In genomic region chr10:35304649-35305048, GRCh38 we compare ENCODE assay signal across 1 cellular context.
A peak's percentile ranks its signal among the peaks of the same experiment; 100 is the strongest.
TF ChIP-seq lines count a peak whose summit lies in the region.

No MANE protein-coding gene starts in this region.

TF ChIP-seq in HepG2, 621 proteins besides CTCF, POLR2A, EP300 and RAD21:
- TF ChIP-seq, protein P1, sequence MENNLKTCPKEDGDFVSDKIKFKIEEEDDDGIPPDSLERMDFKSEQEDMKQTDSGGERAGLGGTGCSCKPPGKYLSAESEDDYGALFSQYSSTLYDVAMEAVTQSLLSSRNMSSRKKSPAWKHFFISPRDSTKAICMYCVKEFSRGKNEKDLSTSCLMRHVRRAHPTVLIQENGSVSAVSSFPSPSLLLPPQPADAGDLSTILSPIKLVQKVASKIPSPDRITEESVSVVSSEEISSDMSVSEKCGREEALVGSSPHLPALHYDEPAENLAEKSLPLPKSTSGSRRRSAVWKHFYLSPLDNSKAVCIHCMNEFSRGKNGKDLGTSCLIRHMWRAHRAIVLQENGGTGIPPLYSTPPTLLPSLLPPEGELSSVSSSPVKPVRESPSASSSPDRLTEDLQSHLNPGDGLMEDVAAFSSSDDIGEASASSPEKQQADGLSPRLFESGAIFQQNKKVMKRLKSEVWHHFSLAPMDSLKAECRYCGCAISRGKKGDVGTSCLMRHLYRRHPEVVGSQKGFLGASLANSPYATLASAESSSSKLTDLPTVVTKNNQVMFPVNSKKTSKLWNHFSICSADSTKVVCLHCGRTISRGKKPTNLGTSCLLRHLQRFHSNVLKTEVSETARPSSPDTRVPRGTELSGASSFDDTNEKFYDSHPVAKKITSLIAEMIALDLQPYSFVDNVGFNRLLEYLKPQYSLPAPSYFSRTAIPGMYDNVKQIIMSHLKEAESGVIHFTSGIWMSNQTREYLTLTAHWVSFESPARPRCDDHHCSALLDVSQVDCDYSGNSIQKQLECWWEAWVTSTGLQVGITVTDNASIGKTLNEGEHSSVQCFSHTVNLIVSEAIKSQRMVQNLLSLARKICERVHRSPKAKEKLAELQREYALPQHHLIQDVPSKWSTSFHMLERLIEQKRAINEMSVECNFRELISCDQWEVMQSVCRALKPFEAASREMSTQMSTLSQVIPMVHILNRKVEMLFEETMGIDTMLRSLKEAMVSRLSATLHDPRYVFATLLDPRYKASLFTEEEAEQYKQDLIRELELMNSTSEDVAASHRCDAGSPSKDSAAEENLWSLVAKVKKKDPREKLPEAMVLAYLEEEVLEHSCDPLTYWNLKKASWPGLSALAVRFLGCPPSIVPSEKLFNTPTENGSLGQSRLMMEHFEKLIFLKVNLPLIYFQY (CRISPR knock-in tag; IDR thresholded peaks at IDR 0.05; ENCODE audit: borderline replicate concordance): no peak
- peak; percentile 66 for TF ChIP-seq STAG1 (CRISPR knock-in tag; IDR thresholded peaks at IDR 0.05)
TF ChIP-seq in HepG2: peak in this region for 1.
